24 cellular contexts compared by ENCODE assay signal in genomic region chr3:172113710-172114109, GRCh38.
"Had no signal": no experiment of that assay in that cellular context is flagged by ENCODE, and none has a peak within 500 bp of the region (broad histone marks: within the 10 kb centered on the region; RNA-seq: fewer than 3 reads in every experiment).

No MANE protein-coding gene starts in this region.

- H3K27me3 Mint-ChIP-seq: naive thymus-derived CD4-positive, alpha-beta T cell had no signal

- H3K36me3 ChIP-seq: neural progenitor cell, ovary had no signal

- H3K27ac Mint-ChIP-seq: activated naive CD4-positive, alpha-beta T cell treated with anti-CD3 and anti-CD28 coated beads for 36 hours; activated naive CD8-positive, alpha-beta T cell treated with anti-CD3 and anti-CD28 coated beads, Interleukin-2, amount 50 U/mL, for 24 hours; activated T-cell treated with anti-CD3 and anti-CD28 coated beads, Interleukin-2, amount 50 U/mL, for 72 hours; neural progenitor cell; stimulated activated naive CD8-positive, alpha-beta T cell treated with anti-CD3 and anti-CD28 coated beads, Interleukin-15, Interleukin-2, amounts not matched to agents 100 ng/mL and 50 ng/mL, for 24 hours had no signal

- H3K4me3 Mint-ChIP-seq: activated naive CD4-positive, alpha-beta T cell treated with anti-CD3 and anti-CD28 coated beads for 36 hours; activated naive CD8-positive, alpha-beta T cell treated with anti-CD3 and anti-CD28 coated beads, Interleukin-2, amount 50 U/mL, for 24 hours; activated T-cell treated with anti-CD3 and anti-CD28 coated beads, Interleukin-2, amount 50 U/mL, for 72 hours; naive thymus-derived CD4-positive, alpha-beta T cell; neural progenitor cell; stimulated activated naive CD8-positive, alpha-beta T cell treated with anti-CD3 and anti-CD28 coated beads, Interleukin-15, Interleukin-2, amounts not matched to agents 100 ng/mL and 50 ng/mL, for 24 hours had no signal

- DNase-seq: activated CD4-positive, alpha-beta T cell treated with anti-CD3 and anti-CD28 coated beads for 4 hours; activated CD4-positive, alpha-beta T cell treated with anti-CD3 and anti-CD28 coated beads, Interleukin-2, amount 50 U/mL, for 48 hours; activated CD4-positive, CD25-positive, alpha-beta regulatory T cell; activated effector memory CD4-positive, alpha-beta T cell treated with Interleukin-2 at 50 U/mL for 16 hours; activated naive CD4-positive, alpha-beta T cell treated with anti-CD3 and anti-CD28 coated beads for 36 hours; activated naive CD8-positive, alpha-beta T cell treated with anti-CD3 and anti-CD28 coated beads, Interleukin-2, amount 50 U/mL, for 24 hours; activated T-cell treated with anti-CD3 and anti-CD28 coated beads, Interleukin-2, amount 50 U/mL, for 72 hours; body of pancreas; foreskin keratinocyte; kidney glomerular epithelial cell; left lung; naive thymus-derived CD4-positive, alpha-beta T cell; ovary; psoas muscle; stimulated activated CD4-positive, alpha-beta T cell treated with anti-CD3 and anti-CD28 coated beads, Interleukin-1b, Interleukin-23, amount 100 ng/mL, for 48 hours; substantia nigra; T1000; tibial artery had no signal

- H3K9me3 Mint-ChIP-seq: activated naive CD4-positive, alpha-beta T cell treated with anti-CD3 and anti-CD28 coated beads for 36 hours; activated naive CD8-positive, alpha-beta T cell treated with anti-CD3 and anti-CD28 coated beads, Interleukin-2, amount 50 U/mL, for 24 hours; activated T-cell treated with anti-CD3 and anti-CD28 coated beads, Interleukin-2, amount 50 U/mL, for 72 hours; naive thymus-derived CD4-positive, alpha-beta T cell; stimulated activated naive CD8-positive, alpha-beta T cell treated with anti-CD3 and anti-CD28 coated beads, Interleukin-15, Interleukin-2, amounts not matched to agents 100 ng/mL and 50 ng/mL, for 24 hours had no signal

- H3K4me1 ChIP-seq: body of pancreas, psoas muscle had no signal

- H3K4me2 ChIP-seq: hepatocyte, neural progenitor cell had no signal

- H3K27ac ChIP-seq: body of pancreas, foreskin keratinocyte, hepatocyte, neural progenitor cell, ovary, psoas muscle, right atrium auricular region, tibial artery had no signal

- ATAC-seq: activated naive CD8-positive, alpha-beta T cell treated with anti-CD3 and anti-CD28 coated beads, Interleukin-2, amount 50 U/mL, for 24 hours; activated T-cell treated with anti-CD3 and anti-CD28 coated beads, Interleukin-2, amount 50 U/mL, for 72 hours; body of pancreas; foreskin keratinocyte; left lung; naive thymus-derived CD4-positive, alpha-beta T cell; psoas muscle had no signal

- H3K9ac ChIP-seq: neural progenitor cell had no signal

- H3K9me3 ChIP-seq: body of pancreas, left lung, ovary, psoas muscle, right atrium auricular region, tibial artery had no signal

- H2AFZ ChIP-seq: hepatocyte, neural progenitor cell had no signal

- H3K4me3 ChIP-seq: body of pancreas, cardiac muscle cell, hepatocyte, left lung, lung, neural progenitor cell, ovary, psoas muscle, right atrium auricular region, tibial artery had no signal

- H3K27me3 ChIP-seq: body of pancreas, cardiac muscle cell, foreskin keratinocyte, hepatocyte, left lung, neural progenitor cell, ovary, right atrium auricular region, tibial artery had no signal
